Comparison of ENCODE assay signal across 8 cellular contexts in the genomic region with DNA sequence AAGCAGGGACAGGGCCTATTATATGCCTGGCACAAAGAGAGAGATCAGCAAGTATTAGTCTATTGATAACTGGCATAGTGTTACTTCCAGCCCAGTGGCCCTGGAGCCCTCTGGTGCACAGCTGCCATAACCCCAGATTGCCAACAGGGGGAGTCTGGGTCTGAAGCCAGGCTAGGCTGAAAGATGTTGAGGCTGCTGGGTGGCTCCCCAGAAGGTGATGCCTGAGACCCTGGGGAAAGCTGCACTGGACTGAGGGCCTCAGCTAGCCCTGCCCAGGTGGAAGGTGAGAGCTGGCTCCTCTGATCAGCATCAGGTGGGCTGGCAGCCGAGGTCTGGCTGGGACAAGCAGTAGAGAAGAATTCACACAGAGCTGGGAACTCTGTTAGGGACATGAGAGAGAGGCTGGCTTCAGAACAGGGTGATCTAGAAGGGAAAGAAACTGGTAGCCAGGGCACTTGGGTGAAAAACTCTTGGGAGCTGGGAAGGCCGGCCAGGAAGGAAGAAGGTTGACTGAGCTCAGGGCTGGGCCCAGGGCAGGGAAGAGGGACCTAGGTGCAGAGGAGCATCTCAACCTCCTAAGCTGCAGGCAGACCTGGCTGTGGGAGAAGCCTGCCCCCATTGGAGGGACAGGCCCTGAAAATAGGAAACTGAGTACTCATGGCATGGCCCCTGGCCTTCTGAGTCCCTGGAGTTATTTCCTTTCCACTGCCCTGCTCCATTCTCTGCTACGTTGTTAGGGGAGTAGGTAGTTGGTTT. TPM values are rescaled to one million over a fixed set of nuclear protein-coding genes. Genes with fewer than 3 reads are reported as not detected.
DNase-seq lines count a peak whose midpoint lies in the region; ATAC-seq and FAIRE-seq lines count a peak whose summit lies in the region.

No MANE protein-coding gene starts in this region.

- DNase-seq in CMK (ENCODE audit: low read depth) (peak; percentile 14), SW480 (ENCODE audit: low spot score) (peak; percentile 21), left colon (peak in 1 of 2 donors; percentile 51), frontal cortex (ENCODE audit: low spot score in 2 of 2) (no peak)
- peak; percentile 73 for DNase-seq in activated naive CD8-positive, alpha-beta T cell treated with anti-CD3 and anti-CD28 coated beads for 36 hours
- peak; percentile 53 for DNase-seq in stimulated activated CD8-positive, alpha-beta memory T cell treated with anti-CD3 and anti-CD28 coated beads, Interleukin-4, amount 100 ng/mL, for 24 hours (ENCODE audit: low read depth)

- peak; percentile 90 for ATAC-seq in GM19328 (IDR thresholded peaks at IDR 0.05; ENCODE audit: unreplicated experiment)
- ATAC-seq in HG03378 (IDR thresholded peaks at IDR 0.05; ENCODE audit: unreplicated experiment) = peak; percentile 88
- peak; percentile 57 for ATAC-seq in left colon

- H3K4me3 Mint-ChIP-seq in activated naive CD8-positive, alpha-beta T cell treated with anti-CD3 and anti-CD28 coated beads for 36 hours = peak overlapping the region; percentile 77

- FAIRE-seq in frontal cortex (lab: Jason Lieb, UNC) = no peak

- H3K27ac Mint-ChIP-seq in activated naive CD8-positive, alpha-beta T cell treated with anti-CD3 and anti-CD28 coated beads for 36 hours = peak overlapping the region; percentile 88

- peaks cover 5% of the 10 kb centered on the region for H3K27me3 Mint-ChIP-seq in activated naive CD8-positive, alpha-beta T cell treated with anti-CD3 and anti-CD28 coated beads for 36 hours

- H3K9me3 Mint-ChIP-seq in activated naive CD8-positive, alpha-beta T cell treated with anti-CD3 and anti-CD28 coated beads for 36 hours = peaks cover 2% of the 10 kb centered on the region

- peaks cover 51% of the 10 kb centered on the region for H3K4me1 Mint-ChIP-seq in activated naive CD8-positive, alpha-beta T cell treated with anti-CD3 and anti-CD28 coated beads for 36 hours

- intact Hi-C loops in left colon (cut with DNase I, micrococcal nuclease) = no loop called here

- peaks cover 28% of the 10 kb centered on the region for H3K36me3 Mint-ChIP-seq in activated naive CD8-positive, alpha-beta T cell treated with anti-CD3 and anti-CD28 coated beads for 36 hours

RNA-seq across cellular contexts. Expression of gene GZMH, which starts 3.9 kb away (rescaled TPM):
- 10 to 100 TPM; 48.1 to 51.4 TPM for total RNA-seq in activated naive CD8-positive, alpha-beta T cell treated with anti-CD3 and anti-CD28 coated beads for 36 hours
- total RNA-seq in left colon = not detected
- total RNA-seq in frontal cortex = not detected

RNA-seq across cellular contexts. Expression of gene GZMB, which starts 28.4 kb away (rescaled TPM):
- 1,000 to 10,000 TPM; 1,271 to 1,284 TPM for total RNA-seq in activated naive CD8-positive, alpha-beta T cell treated with anti-CD3 and anti-CD28 coated beads for 36 hours
- total RNA-seq in left colon (1 to 10 TPM; 1.3 to 4.2 TPM), frontal cortex (not detected)

RNA-seq across cellular contexts. Expression of gene CTSG, which starts 29.6 kb away (rescaled TPM):
- not detected for total RNA-seq in activated naive CD8-positive, alpha-beta T cell treated with anti-CD3 and anti-CD28 coated beads for 36 hours
- 10 to 100 TPM in 1 of 2 donors, 1 to 10 TPM in 1; 1.3 to 10.7 TPM for total RNA-seq in left colon
- not detected for total RNA-seq in frontal cortex

Comparison
In these comparisons a context has a peak if more than half of its experiments do, and no peak if none do; other contexts are left out.
1. DNase-seq: peak in CMK (single experiment), SW480 (single experiment), activated naive CD8-positive, alpha-beta T cell treated with anti-CD3 and anti-CD28 coated beads for 36 hours (single experiment) and stimulated activated CD8-positive, alpha-beta memory T cell treated with anti-CD3 and anti-CD28 coated beads, Interleukin-4, amount 100 ng/mL, for 24 hours (single experiment); none in frontal cortex (0 of 2).
2. RNA of gene GZMH, which starts 3.9 kb away (total RNA-seq): 48.1 to 51.4 TPM in activated naive CD8-positive, alpha-beta T cell treated with anti-CD3 and anti-CD28 coated beads for 36 hours; not detected in left colon and not detected in frontal cortex (single experiment); every median in the first group is over 10 times any median in the second.
3. RNA of gene GZMB, which starts 28.4 kb away (total RNA-seq): 1,271 to 1,284 TPM in activated naive CD8-positive, alpha-beta T cell treated with anti-CD3 and anti-CD28 coated beads for 36 hours; 1.3 to 4.2 TPM in left colon and not detected in frontal cortex (single experiment); every median in the first group is over 100 times any median in the second.
4. Peak in every context shown above with its lines, with median percentiles within 50 percentile points of each other: ATAC-seq.